Comparison of ENCODE assay signal across 1 cellular context in genomic region chr19:57192993-57193392, GRCh38.
TF ChIP-seq lines count a peak whose summit lies in the region.

No MANE protein-coding gene starts in this region.

TF ChIP-seq in H1, 55 proteins besides CTCF, POLR2A, EP300 and RAD21 (continued from another document):
- TF ChIP-seq USF2 (IDR thresholded peaks at IDR 0.05; ENCODE audit: low read length): no peak
- TF ChIP-seq SUZ12 (IDR thresholded peaks at IDR 0.05; ENCODE audit: low read length): no peak
